ENCODE assay signal across 11 cellular contexts in genomic region chrX:140713174-140713539, GRCh38. TPM values are rescaled to one million over a fixed set of nuclear protein-coding genes. Genes with fewer than 3 reads are reported as not detected.
DNase-seq lines count a peak whose midpoint lies in the region; TF ChIP-seq lines count a peak whose summit lies in the region.
"Had no signal": no experiment of that assay in that cellular context is flagged by ENCODE, and none has a peak within 500 bp of the region (broad histone marks: within the 10 kb centered on the region; RNA-seq: fewer than 3 reads in every experiment).

No MANE protein-coding gene starts in this region.

- POLR2A ChIA-PET in Caco-2 (lab: Charles Lee), result no interaction called here

- H3K9me3 Mint-ChIP-seq in Caco-2 (ENCODE audit: unreplicated experiment), result no peaks in the 10 kb centered on the region
- H3K9me3 Mint-ChIP-seq: naive B cell had no signal

- H3K27ac ChIP-seq in right atrium auricular region (peak overlapping the region in 1 of 2 donors; percentile 35), stomach smooth muscle (ENCODE audit: low read length) (peak overlapping the region; percentile 58)
- H3K27ac ChIP-seq: 22Rv1 had no signal

- H3K4me1 ChIP-seq in right atrium auricular region, result no peaks in the 10 kb centered on the region
- peaks cover 6% of the 10 kb centered on the region for H3K4me1 ChIP-seq in stomach smooth muscle (ENCODE audit: control insufficient read depth, insufficient read depth, low read length)
- no peaks in the 10 kb centered on the region for H3K4me1 ChIP-seq in Caco-2

- H3K36me3 ChIP-seq in right atrium auricular region (no peaks in the 10 kb centered on the region), stomach smooth muscle (ENCODE audit: control insufficient read depth in 2 of 2, insufficient read depth in 2 of 2, low read length in 2 of 2) (no peaks in the 10 kb centered on the region), Caco-2 (ENCODE audit: control insufficient read depth, insufficient read depth, low read length) (no peaks in the 10 kb centered on the region), MG63 (no peaks in the 10 kb centered on the region)

- H3K27me3 ChIP-seq in right atrium auricular region (no peaks in the 10 kb centered on the region), stomach smooth muscle (ENCODE audit: control insufficient read depth in 1 of 2, insufficient read depth in 2 of 2, low read length in 2 of 2) (peaks cover 0 to 13% of the 10 kb centered on the region in 2 donors), Caco-2 (replicated peaks; ENCODE audit: control insufficient read depth, insufficient read depth, low read length) (no peaks in the 10 kb centered on the region), MG63 (peaks cover 12% of the 10 kb centered on the region)

- BruUV-seq in Caco-2 (replicated peaks; lab: Mats Ljungman, UMichigan), result no TSS peak

- peak overlapping the region in 1 of 2 donors; percentile 47 for H3K9ac ChIP-seq in stomach smooth muscle (ENCODE audit: low read length in 2 of 2)

- H3K27ac Mint-ChIP-seq in Caco-2 (ENCODE audit: unreplicated experiment), result no peak overlapping the region
- H3K27ac Mint-ChIP-seq: naive B cell had no signal

- H3K9me3 ChIP-seq in right atrium auricular region, result no peaks in the 10 kb centered on the region
- H3K9me3 ChIP-seq in stomach smooth muscle (ENCODE audit: control insufficient read depth in 2 of 2, low read length in 2 of 2), result no peaks in the 10 kb centered on the region
- no peaks in the 10 kb centered on the region for H3K9me3 ChIP-seq in Caco-2
- no peaks in the 10 kb centered on the region for H3K9me3 ChIP-seq in MG63

- H3K27me3 Mint-ChIP-seq in Caco-2 (ENCODE audit: insufficient read depth, unreplicated experiment), result peaks cover 4% of the 10 kb centered on the region

- intact Hi-C loops in Caco-2 (cut with micrococcal nuclease; ENCODE audit: unreplicated experiment), result no loop called here

- CTCF ChIA-PET in Caco-2 (lab: Charles Lee), result no interaction called here

- TF ChIP-seq CTCF in right atrium auricular region (IDR thresholded peaks at IDR 0.05) (no peak), Caco-2 (IDR thresholded peaks at IDR 0.05; ENCODE audit: insufficient read depth in 1 of 2, low read depth in 1 of 2, low read length in 1 of 2, severe bottlenecking in 1 of 2, unreplicated experiment in 1 of 2) (no peak)

- no peaks in the 10 kb centered on the region for H3K4me1 Mint-ChIP-seq in Caco-2 (ENCODE audit: low read depth, unreplicated experiment)
- H3K4me1 Mint-ChIP-seq: naive B cell had no signal

- DNase-seq in SKM-1 treated with dmso at 0.1 percent for 144 hours (lab: John Stamatoyannopoulos, UW; ENCODE audit: unreplicated experiment), result peak; percentile 13
- no peak for DNase-seq in SKM-1 (lab: John Stamatoyannopoulos, UW; ENCODE audit: unreplicated experiment)
- peak; percentile 30 for DNase-seq in RPMI7951 (ENCODE audit: low read depth)
- DNase-seq in right atrium auricular region (ENCODE audit: low spot score), result no peak
- DNase-seq in Caco-2, result no peak
- DNase-seq in NCI-H446 (lab: John Stamatoyannopoulos, UW), result no peak
- DNase-seq in MG63, result no peak
- DNase-seq: naive B cell, NCI-H526 treated with DMSO at 0.1 percent for 48 hours had no signal

- peak overlapping the region; percentile 17 to 39 for H3K4me3 ChIP-seq in right atrium auricular region
- peak overlapping the region; percentile 53 to 63 for H3K4me3 ChIP-seq in stomach smooth muscle (ENCODE audit: low read length in 2 of 2)
- no peak overlapping the region for H3K4me3 ChIP-seq in Caco-2 (ENCODE audit: low read depth, low read length)
- H3K4me3 ChIP-seq in MG63, result no peak overlapping the region

- no peaks in the 10 kb centered on the region for H3K36me3 Mint-ChIP-seq in Caco-2 (ENCODE audit: insufficient read depth, unreplicated experiment)
- H3K36me3 Mint-ChIP-seq: naive B cell had no signal

- no peak overlapping the region for H3K4me3 Mint-ChIP-seq in Caco-2 (ENCODE audit: unreplicated experiment)

RNA-seq across cellular contexts. Expression of gene LINC00632, which starts 3.6 kb away (rescaled TPM):
- total RNA-seq in RPMI7951 (2014; rRNA removed; shearing (Covaris generic)), result 0.39 and 0.48 TPM in 2 replicates
- total RNA-seq in right atrium auricular region (10 to 100 TPM; 34.1 to 91.0 TPM), Caco-2 (2022) (not detected in 2 replicates)
- total RNA-seq in MG63 (2014; rRNA removed; shearing (Covaris generic); ENCODE audit: low replicate concordance), result 1.6 and 2.5 TPM in 2 replicates

Comparison
In these comparisons a context has a peak if more than half of its experiments do, and no peak if none do; other contexts are left out.
1. DNase-seq: peak in SKM-1 treated with dmso at 0.1 percent for 144 hours (single experiment) and RPMI7951 (single experiment); none in SKM-1 (single experiment), right atrium auricular region (single experiment), Caco-2 (0 of 2), NCI-H446 (0 of 2) and MG63 (single experiment).
2. H3K4me3 ChIP-seq: peak in right atrium auricular region (2 of 2) and stomach smooth muscle (2 of 2); none in Caco-2 (single experiment) and MG63 (single experiment).